Comparison of ENCODE assay signal across 1 cellular context in the genomic region with DNA sequence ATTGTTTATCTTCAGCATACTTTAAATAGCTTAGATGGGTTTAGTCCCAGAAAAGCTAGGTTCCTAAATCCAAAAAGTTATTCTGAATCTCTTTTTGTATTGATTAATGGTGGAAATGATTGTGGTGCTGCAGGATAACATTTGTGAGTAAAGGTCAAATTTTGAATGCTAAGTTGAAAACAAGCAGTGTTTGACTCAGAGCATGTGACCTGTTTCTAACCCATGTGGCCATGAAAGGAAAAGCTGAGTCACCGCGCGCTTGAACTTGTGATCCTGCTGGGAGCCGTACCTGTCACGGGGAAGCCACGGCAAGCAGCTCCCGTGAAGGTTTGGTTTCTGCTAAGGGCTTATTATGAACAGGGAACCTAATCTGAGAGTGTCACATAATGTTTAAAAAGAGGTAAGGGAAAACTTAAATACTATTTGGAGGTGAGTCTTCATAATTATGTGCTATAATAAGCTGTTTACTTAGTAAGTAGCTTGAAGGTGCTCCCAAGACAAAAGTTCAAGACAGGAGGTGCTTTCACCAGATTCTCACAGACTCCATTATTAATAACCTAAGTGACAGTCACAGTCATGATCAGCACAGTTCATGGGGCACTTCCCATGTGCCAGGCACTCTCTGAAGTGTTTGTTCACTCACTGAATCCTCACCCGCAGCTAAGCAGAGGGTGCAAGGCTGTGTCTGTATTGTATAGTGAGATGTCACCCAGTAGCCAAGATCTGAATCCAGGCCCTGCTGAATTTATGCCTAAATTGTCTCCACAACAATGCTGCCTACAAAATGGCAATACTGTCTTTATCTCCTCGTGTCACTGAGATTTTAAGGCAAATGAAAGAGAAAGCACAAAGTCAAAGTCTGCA.
TF ChIP-seq lines count a peak whose summit lies in the region.

No MANE protein-coding gene starts in this region.

TF ChIP-seq in K562, 482 proteins besides CTCF, POLR2A, EP300 and RAD21 (continued from another document):
- TF ChIP-seq, protein P1, sequence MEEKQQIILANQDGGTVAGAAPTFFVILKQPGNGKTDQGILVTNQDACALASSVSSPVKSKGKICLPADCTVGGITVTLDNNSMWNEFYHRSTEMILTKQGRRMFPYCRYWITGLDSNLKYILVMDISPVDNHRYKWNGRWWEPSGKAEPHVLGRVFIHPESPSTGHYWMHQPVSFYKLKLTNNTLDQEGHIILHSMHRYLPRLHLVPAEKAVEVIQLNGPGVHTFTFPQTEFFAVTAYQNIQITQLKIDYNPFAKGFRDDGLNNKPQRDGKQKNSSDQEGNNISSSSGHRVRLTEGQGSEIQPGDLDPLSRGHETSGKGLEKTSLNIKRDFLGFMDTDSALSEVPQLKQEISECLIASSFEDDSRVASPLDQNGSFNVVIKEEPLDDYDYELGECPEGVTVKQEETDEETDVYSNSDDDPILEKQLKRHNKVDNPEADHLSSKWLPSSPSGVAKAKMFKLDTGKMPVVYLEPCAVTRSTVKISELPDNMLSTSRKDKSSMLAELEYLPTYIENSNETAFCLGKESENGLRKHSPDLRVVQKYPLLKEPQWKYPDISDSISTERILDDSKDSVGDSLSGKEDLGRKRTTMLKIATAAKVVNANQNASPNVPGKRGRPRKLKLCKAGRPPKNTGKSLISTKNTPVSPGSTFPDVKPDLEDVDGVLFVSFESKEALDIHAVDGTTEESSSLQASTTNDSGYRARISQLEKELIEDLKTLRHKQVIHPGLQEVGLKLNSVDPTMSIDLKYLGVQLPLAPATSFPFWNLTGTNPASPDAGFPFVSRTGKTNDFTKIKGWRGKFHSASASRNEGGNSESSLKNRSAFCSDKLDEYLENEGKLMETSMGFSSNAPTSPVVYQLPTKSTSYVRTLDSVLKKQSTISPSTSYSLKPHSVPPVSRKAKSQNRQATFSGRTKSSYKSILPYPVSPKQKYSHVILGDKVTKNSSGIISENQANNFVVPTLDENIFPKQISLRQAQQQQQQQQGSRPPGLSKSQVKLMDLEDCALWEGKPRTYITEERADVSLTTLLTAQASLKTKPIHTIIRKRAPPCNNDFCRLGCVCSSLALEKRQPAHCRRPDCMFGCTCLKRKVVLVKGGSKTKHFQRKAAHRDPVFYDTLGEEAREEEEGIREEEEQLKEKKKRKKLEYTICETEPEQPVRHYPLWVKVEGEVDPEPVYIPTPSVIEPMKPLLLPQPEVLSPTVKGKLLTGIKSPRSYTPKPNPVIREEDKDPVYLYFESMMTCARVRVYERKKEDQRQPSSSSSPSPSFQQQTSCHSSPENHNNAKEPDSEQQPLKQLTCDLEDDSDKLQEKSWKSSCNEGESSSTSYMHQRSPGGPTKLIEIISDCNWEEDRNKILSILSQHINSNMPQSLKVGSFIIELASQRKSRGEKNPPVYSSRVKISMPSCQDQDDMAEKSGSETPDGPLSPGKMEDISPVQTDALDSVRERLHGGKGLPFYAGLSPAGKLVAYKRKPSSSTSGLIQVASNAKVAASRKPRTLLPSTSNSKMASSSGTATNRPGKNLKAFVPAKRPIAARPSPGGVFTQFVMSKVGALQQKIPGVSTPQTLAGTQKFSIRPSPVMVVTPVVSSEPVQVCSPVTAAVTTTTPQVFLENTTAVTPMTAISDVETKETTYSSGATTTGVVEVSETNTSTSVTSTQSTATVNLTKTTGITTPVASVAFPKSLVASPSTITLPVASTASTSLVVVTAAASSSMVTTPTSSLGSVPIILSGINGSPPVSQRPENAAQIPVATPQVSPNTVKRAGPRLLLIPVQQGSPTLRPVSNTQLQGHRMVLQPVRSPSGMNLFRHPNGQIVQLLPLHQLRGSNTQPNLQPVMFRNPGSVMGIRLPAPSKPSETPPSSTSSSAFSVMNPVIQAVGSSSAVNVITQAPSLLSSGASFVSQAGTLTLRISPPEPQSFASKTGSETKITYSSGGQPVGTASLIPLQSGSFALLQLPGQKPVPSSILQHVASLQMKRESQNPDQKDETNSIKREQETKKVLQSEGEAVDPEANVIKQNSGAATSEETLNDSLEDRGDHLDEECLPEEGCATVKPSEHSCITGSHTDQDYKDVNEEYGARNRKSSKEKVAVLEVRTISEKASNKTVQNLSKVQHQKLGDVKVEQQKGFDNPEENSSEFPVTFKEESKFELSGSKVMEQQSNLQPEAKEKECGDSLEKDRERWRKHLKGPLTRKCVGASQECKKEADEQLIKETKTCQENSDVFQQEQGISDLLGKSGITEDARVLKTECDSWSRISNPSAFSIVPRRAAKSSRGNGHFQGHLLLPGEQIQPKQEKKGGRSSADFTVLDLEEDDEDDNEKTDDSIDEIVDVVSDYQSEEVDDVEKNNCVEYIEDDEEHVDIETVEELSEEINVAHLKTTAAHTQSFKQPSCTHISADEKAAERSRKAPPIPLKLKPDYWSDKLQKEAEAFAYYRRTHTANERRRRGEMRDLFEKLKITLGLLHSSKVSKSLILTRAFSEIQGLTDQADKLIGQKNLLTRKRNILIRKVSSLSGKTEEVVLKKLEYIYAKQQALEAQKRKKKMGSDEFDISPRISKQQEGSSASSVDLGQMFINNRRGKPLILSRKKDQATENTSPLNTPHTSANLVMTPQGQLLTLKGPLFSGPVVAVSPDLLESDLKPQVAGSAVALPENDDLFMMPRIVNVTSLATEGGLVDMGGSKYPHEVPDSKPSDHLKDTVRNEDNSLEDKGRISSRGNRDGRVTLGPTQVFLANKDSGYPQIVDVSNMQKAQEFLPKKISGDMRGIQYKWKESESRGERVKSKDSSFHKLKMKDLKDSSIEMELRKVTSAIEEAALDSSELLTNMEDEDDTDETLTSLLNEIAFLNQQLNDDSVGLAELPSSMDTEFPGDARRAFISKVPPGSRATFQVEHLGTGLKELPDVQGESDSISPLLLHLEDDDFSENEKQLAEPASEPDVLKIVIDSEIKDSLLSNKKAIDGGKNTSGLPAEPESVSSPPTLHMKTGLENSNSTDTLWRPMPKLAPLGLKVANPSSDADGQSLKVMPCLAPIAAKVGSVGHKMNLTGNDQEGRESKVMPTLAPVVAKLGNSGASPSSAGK (IDR thresholded peaks at IDR 0.05): peak; percentile 88
- TF ChIP-seq RNF2 (IDR thresholded peaks at IDR 0.05): peak; percentile 40; the same call in 1 of the 2 replicates
- peak; percentile 30; the same call in 1 of the 2 replicates for TF ChIP-seq ATF7 (IDR thresholded peaks at IDR 0.05)
- no peak for TF ChIP-seq HMG20A (CRISPR knock-in tag; conservative IDR thresholded peaks at IDR 0.05)
- no peak for TF ChIP-seq ZNF121 (CRISPR knock-in tag; conservative IDR thresholded peaks at IDR 0.05)
- TF ChIP-seq RBM14 (IDR thresholded peaks at IDR 0.05; ENCODE audit: borderline replicate concordance, insufficient read depth, low read depth, low read length): no peak
- TF ChIP-seq SMARCB1 (IDR thresholded peaks at IDR 0.05; ENCODE audit: insufficient read length, low read depth): no peak
- no peak for TF ChIP-seq HOMEZ (CRISPR knock-in tag; IDR thresholded peaks at IDR 0.05)
- TF ChIP-seq HLTF (IDR thresholded peaks at IDR 0.05): no peak
- TF ChIP-seq TOE1 (IDR thresholded peaks at IDR 0.05; ENCODE audit: borderline replicate concordance): peak; percentile 73; the same call in 1 of the 2 replicates
- no peak for TF ChIP-seq TOE1 (CRISPR knock-in tag; IDR thresholded peaks at IDR 0.05; ENCODE audit: borderline replicate concordance, low read depth)
- no peak for TF ChIP-seq POLR2B (IDR thresholded peaks at IDR 0.05; ENCODE audit: low read depth, partially characterized antibody)
- no peak for TF ChIP-seq HNRNPUL1 (IDR thresholded peaks at IDR 0.05; ENCODE audit: low read length)
- peak; percentile 75 for TF ChIP-seq BACH1 (tag; IDR thresholded peaks at IDR 0.05)
- no peak for TF ChIP-seq NRF1 (conservative IDR thresholded peaks at IDR 0.05 in 1 of 2, IDR thresholded peaks at IDR 0.05 in 1 of 2)
- no peak for TF ChIP-seq MBD2 (IDR thresholded peaks at IDR 0.05; ENCODE audit: borderline replicate concordance, low read depth)
- peak; percentile 29 for TF ChIP-seq CBFA2T2 (conservative IDR thresholded peaks at IDR 0.05)
- no peak for TF ChIP-seq GTF2B (IDR thresholded peaks at IDR 0.05; ENCODE audit: extremely low read depth, insufficient read length)
- no peak for TF ChIP-seq ZNF699 (CRISPR knock-in tag; IDR thresholded peaks at IDR 0.05; ENCODE audit: insufficient replicate concordance)
- TF ChIP-seq FOS (IDR thresholded peaks at IDR 0.05; ENCODE audit: extremely low read depth, insufficient read length): peak; percentile 12
